24 cellular contexts compared by ENCODE assay signal in genomic region chr12:45613306-45613705, GRCh38.
DNase-seq lines count a peak whose midpoint lies in the region; ATAC-seq, FAIRE-seq and TF ChIP-seq lines count a peak whose summit lies in the region.
"Had no signal": no experiment of that assay in that cellular context is flagged by ENCODE, and none has a peak within 500 bp of the region (broad histone marks: within the 10 kb centered on the region; RNA-seq: fewer than 3 reads in every experiment).

No MANE protein-coding gene starts in this region.

- H3K4me1 ChIP-seq in endothelial cell of umbilical vein (ENCODE audit: control insufficient read depth, extremely low read depth, insufficient read depth, low read length): peaks cover 31% of the 10 kb centered on the region
- peaks cover 4% of the 10 kb centered on the region for H3K4me1 ChIP-seq in smooth muscle cell (ENCODE audit: low read depth)
- H3K4me1 ChIP-seq: parathyroid adenoma had no signal

- H3K36me3 Mint-ChIP-seq in natural killer cell treated with Interleukin-12 subunit alpha and Interleukin-12 subunit beta and Interleukin-15 and Interleukin-18, amount 100 ng/mL, for 72 hours: no peaks in the 10 kb centered on the region
- H3K36me3 Mint-ChIP-seq in natural killer cell: no peaks in the 10 kb centered on the region
- H3K36me3 Mint-ChIP-seq: activated naive CD8-positive, alpha-beta T cell treated with anti-CD3 and anti-CD28 coated beads, Interleukin-2, amount 10 ng/mL, durations not matched to agents 7 days and 5 days; memory B cell; stimulated activated memory B cell treated with anti-CD40 and anti-IgM and Interleukin-4, amounts not matched to agents 10 μg/mL and 1 μg/mL and 100 μg/mL, for 72 hours had no signal

- no peak for DNase-seq in natural killer cell treated with Interleukin-12 subunit alpha and Interleukin-12 subunit beta and Interleukin-15 and Interleukin-18, amount 100 ng/mL, for 72 hours (ENCODE audit: low spot score)
- DNase-seq in natural killer cell: no peak
- DNase-seq in NOMO-1 treated with DMSO at 0.1 percent for 48 hours (lab: John Stamatoyannopoulos, UW; ENCODE audit: unreplicated experiment): peak; percentile 72
- no peak for DNase-seq in endothelial cell of umbilical vein (ENCODE audit: low read depth, low spot score)
- no peak for DNase-seq in smooth muscle cell (lab: John Stamatoyannopoulos, UW; ENCODE audit: unreplicated experiment)
- DNase-seq: activated CD4-positive, alpha-beta T cell treated with anti-CD3 and anti-CD28 coated beads for 4 hours; activated naive CD8-positive, alpha-beta T cell treated with anti-CD3 and anti-CD28 coated beads, Interleukin-2, amount 10 ng/mL, durations not matched to agents 7 days and 5 days; C1 segment of cervical spinal cord; Calu3; naive B cell; NCI-H1105 treated with DMSO at 0.1 percent for 48 hours; NCI-H2081 treated with DMSO at 0.1 percent for 48 hours; Right ventricle myocardium superior had no signal

- no peak for FAIRE-seq in endothelial cell of umbilical vein (lab: Jason Lieb, UNC)
- FAIRE-seq: A549, K562 had no signal

- no peak overlapping the region for H3K9ac ChIP-seq in endothelial cell of umbilical vein (replicated peaks; ENCODE audit: extremely low read depth, insufficient read depth, low read length)
- H3K9ac ChIP-seq in smooth muscle cell (ENCODE audit: low read depth): no peak overlapping the region
- H3K9ac ChIP-seq: parathyroid adenoma had no signal

- POLR2A ChIA-PET in endothelial cell of umbilical vein (lab: Charles Lee): no interaction called here

- H3K4me3 ChIP-seq in endothelial cell of umbilical vein (replicated peaks in 1 of 3; ENCODE audit: insufficient read depth in 1 of 3, low read depth in 1 of 3, low read length in 3 of 3): no peak overlapping the region
- no peak overlapping the region for H3K4me3 ChIP-seq in smooth muscle cell
- H3K4me3 ChIP-seq: A549, cardiac muscle cell, K562 had no signal

- ATAC-seq in natural killer cell treated with Interleukin-12 subunit alpha and Interleukin-12 subunit beta and Interleukin-15 and Interleukin-18, amount 100 ng/mL, for 72 hours: no peak
- ATAC-seq in natural killer cell (no peak), GM19351 (IDR thresholded peaks at IDR 0.05; ENCODE audit: unreplicated experiment) (no peak), HG03469 (IDR thresholded peaks at IDR 0.05; ENCODE audit: unreplicated experiment) (no peak), HG03571 (IDR thresholded peaks at IDR 0.05; ENCODE audit: unreplicated experiment) (no peak)
- ATAC-seq: A549; K562; sciatic nerve; stimulated activated memory B cell treated with anti-CD40 and anti-IgM and Interleukin-4, amounts not matched to agents 10 μg/mL and 1 μg/mL and 100 μg/mL, for 72 hours had no signal

- no peak for TF ChIP-seq CTCF in natural killer cell (IDR thresholded peaks at IDR 0.05)
- TF ChIP-seq CTCF in endothelial cell of umbilical vein (IDR thresholded peaks at IDR 0.05; ENCODE audit: extremely low read depth in 1 of 2, insufficient read depth in 1 of 2, low read depth in 1 of 2, low read length in 2 of 2): no peak
- TF ChIP-seq CTCF in smooth muscle cell (IDR thresholded peaks at IDR 0.05; ENCODE audit: borderline replicate concordance, insufficient read depth, poor library complexity, severe bottlenecking): no peak

- intact Hi-C loops in natural killer cell (cut with micrococcal nuclease): no loop called here
- intact Hi-C loops in endothelial cell of umbilical vein (cut with micrococcal nuclease): loop anchor here (10.0 kb wide), 1 partner anchor 349 kb away; no protein-coding TSS in a partner anchor

- no peaks in the 10 kb centered on the region for H3K27me3 ChIP-seq in endothelial cell of umbilical vein (ENCODE audit: control insufficient read depth in 2 of 2, insufficient read depth in 2 of 2, low read length in 2 of 2)
- no peaks in the 10 kb centered on the region for H3K27me3 ChIP-seq in smooth muscle cell (ENCODE audit: low read depth)
- H3K27me3 ChIP-seq: cardiac muscle cell had no signal

- H4K20me1 ChIP-seq in endothelial cell of umbilical vein (replicated peaks; ENCODE audit: control insufficient read depth, extremely low read depth, insufficient read depth, low read length) (no peaks in the 10 kb centered on the region), smooth muscle cell (ENCODE audit: low read depth) (no peaks in the 10 kb centered on the region)

- H3K4me2 ChIP-seq in endothelial cell of umbilical vein (ENCODE audit: insufficient read depth, low read length) (no peak overlapping the region), smooth muscle cell (no peak overlapping the region)
- H3K4me2 ChIP-seq: A549 had no signal

- CTCF ChIA-PET in endothelial cell of umbilical vein (lab: Charles Lee): interaction anchor here (1.5 kb wide), 1 partner anchor 69 kb away, joined by 8 read pairs; no protein-coding TSS in a partner anchor

- H3K79me2 ChIP-seq in endothelial cell of umbilical vein (ENCODE audit: control insufficient read depth, insufficient read depth, low read length) (no peaks in the 10 kb centered on the region), smooth muscle cell (ENCODE audit: low read depth) (no peaks in the 10 kb centered on the region)
- H3K79me2 ChIP-seq: parathyroid adenoma had no signal

- H3K9me1 ChIP-seq in endothelial cell of umbilical vein (replicated peaks; ENCODE audit: control insufficient read depth, extremely low read depth, insufficient read depth, low read length): no peaks in the 10 kb centered on the region

- TF ChIP-seq POLR2A in endothelial cell of umbilical vein (IDR thresholded peaks at IDR 0.05; ENCODE audit: low read depth, low read length): no peak

- H2AFZ ChIP-seq in endothelial cell of umbilical vein (ENCODE audit: low read depth, low read length): no peak overlapping the region
- peak overlapping the region; percentile 35 for H2AFZ ChIP-seq in smooth muscle cell (ENCODE audit: low read depth)
- H2AFZ ChIP-seq: parathyroid adenoma had no signal

- no peak overlapping the region for H3K4me3 Mint-ChIP-seq in natural killer cell treated with Interleukin-12 subunit alpha and Interleukin-12 subunit beta and Interleukin-15 and Interleukin-18, amount 100 ng/mL, for 72 hours
- H3K4me3 Mint-ChIP-seq in natural killer cell: no peak overlapping the region
- H3K4me3 Mint-ChIP-seq: activated naive CD8-positive, alpha-beta T cell treated with anti-CD3 and anti-CD28 coated beads, Interleukin-2, amount 10 ng/mL, durations not matched to agents 7 days and 5 days; activated T-helper 1 cell treated with anti-CD3 and anti-CD28 coated beads, Interleukin-12 subunit alpha, Interleukin-12 subunit beta, Interleukin-2, Interleukin-4 antibody, amounts not matched to agents 30 ng/mL and 10 ng/mL and 1 ng/mL, durations not matched to agents 14 hours and 24 hours and 36 hours; memory B cell; naive B cell; stimulated activated memory B cell treated with anti-CD40 and anti-IgM and Interleukin-4, amounts not matched to agents 10 μg/mL and 1 μg/mL and 100 μg/mL, for 72 hours had no signal

- H3K27ac Mint-ChIP-seq in natural killer cell treated with Interleukin-12 subunit alpha and Interleukin-12 subunit beta and Interleukin-15 and Interleukin-18, amount 100 ng/mL, for 72 hours: peak overlapping the region; percentile 78 to 89
- H3K27ac Mint-ChIP-seq in natural killer cell: no peak overlapping the region
- H3K27ac Mint-ChIP-seq: activated naive CD8-positive, alpha-beta T cell treated with anti-CD3 and anti-CD28 coated beads, Interleukin-2, amount 10 ng/mL, durations not matched to agents 7 days and 5 days; activated T-helper 1 cell treated with anti-CD3 and anti-CD28 coated beads, Interleukin-12 subunit alpha, Interleukin-12 subunit beta, Interleukin-2, Interleukin-4 antibody, amounts not matched to agents 30 ng/mL and 10 ng/mL and 1 ng/mL, durations not matched to agents 14 hours and 24 hours and 36 hours; memory B cell; stimulated activated memory B cell treated with anti-CD40 and anti-IgM and Interleukin-4, amounts not matched to agents 10 μg/mL and 1 μg/mL and 100 μg/mL, for 72 hours had no signal

- H3K4me1 Mint-ChIP-seq in natural killer cell treated with Interleukin-12 subunit alpha and Interleukin-12 subunit beta and Interleukin-15 and Interleukin-18, amount 100 ng/mL, for 72 hours (ENCODE audit: low read depth in 2 of 2): peaks cover 40 to 47% of the 10 kb centered on the region in 2 donors
- no peaks in the 10 kb centered on the region for H3K4me1 Mint-ChIP-seq in natural killer cell

- no peaks in the 10 kb centered on the region for H3F3A ChIP-seq in smooth muscle cell (ENCODE audit: low read depth)

- WGBS in smooth muscle cell (ENCODE audit: low lambda C conversion rate): 40% methylated on average over 3 of the region's 3 CpGs

- H3K9me3 ChIP-seq in endothelial cell of umbilical vein (replicated peaks; ENCODE audit: control insufficient read depth, insufficient read depth, low read length) (no peaks in the 10 kb centered on the region), smooth muscle cell (replicated peaks; ENCODE audit: low read depth) (no peaks in the 10 kb centered on the region)
- H3K9me3 ChIP-seq: A549 had no signal

- BruUV-seq in endothelial cell of umbilical vein (replicated peaks; lab: Mats Ljungman, UMichigan): no TSS peak

- H3K36me3 ChIP-seq in endothelial cell of umbilical vein (ENCODE audit: control insufficient read depth in 2 of 2, extremely low read depth in 1 of 2, insufficient read depth in 2 of 2, low read length in 2 of 2): no peaks in the 10 kb centered on the region
- no peaks in the 10 kb centered on the region for H3K36me3 ChIP-seq in smooth muscle cell (ENCODE audit: low read depth)
- H3K36me3 ChIP-seq: cardiac muscle cell had no signal

- no peaks in the 10 kb centered on the region for H3K9me3 Mint-ChIP-seq in natural killer cell treated with Interleukin-12 subunit alpha and Interleukin-12 subunit beta and Interleukin-15 and Interleukin-18, amount 100 ng/mL, for 72 hours
- no peaks in the 10 kb centered on the region for H3K9me3 Mint-ChIP-seq in natural killer cell
- H3K9me3 Mint-ChIP-seq: activated naive CD8-positive, alpha-beta T cell treated with anti-CD3 and anti-CD28 coated beads, Interleukin-2, amount 10 ng/mL, durations not matched to agents 7 days and 5 days; activated T-helper 1 cell treated with anti-CD3 and anti-CD28 coated beads, Interleukin-12 subunit alpha, Interleukin-12 subunit beta, Interleukin-2, Interleukin-4 antibody, amounts not matched to agents 30 ng/mL and 10 ng/mL and 1 ng/mL, durations not matched to agents 14 hours and 24 hours and 36 hours; memory B cell; stimulated activated memory B cell treated with anti-CD40 and anti-IgM and Interleukin-4, amounts not matched to agents 10 μg/mL and 1 μg/mL and 100 μg/mL, for 72 hours had no signal

- dilution Hi-C loops in endothelial cell of umbilical vein (cut with MboI; ENCODE audit: extremely low pct_ligation_motif_present, low sequenced_read_pairs): no loop called here

- H3K27me3 Mint-ChIP-seq in natural killer cell treated with Interleukin-12 subunit alpha and Interleukin-12 subunit beta and Interleukin-15 and Interleukin-18, amount 100 ng/mL, for 72 hours: no peaks in the 10 kb centered on the region
- peaks cover 4 to 9% of the 10 kb centered on the region in 2 donors for H3K27me3 Mint-ChIP-seq in natural killer cell (ENCODE audit: low read depth in 2 of 2)
- H3K27me3 Mint-ChIP-seq: memory B cell; stimulated activated memory B cell treated with anti-CD40 and anti-IgM and Interleukin-4, amounts not matched to agents 10 μg/mL and 1 μg/mL and 100 μg/mL, for 72 hours had no signal

- no peak overlapping the region for H3K27ac ChIP-seq in endothelial cell of umbilical vein (ENCODE audit: insufficient read depth, low read depth, low read length)
- no peak overlapping the region for H3K27ac ChIP-seq in smooth muscle cell (ENCODE audit: low read depth)
- H3K27ac ChIP-seq: A549, cardiac muscle cell, parathyroid adenoma had no signal

Comparison
In these comparisons a context has a peak if more than half of its experiments do, and no peak if none do; other contexts are left out.
1. H3K27ac Mint-ChIP-seq: peak in natural killer cell treated with Interleukin-12 subunit alpha and Interleukin-12 subunit beta and Interleukin-15 and Interleukin-18, amount 100 ng/mL, for 72 hours (2 of 2); none in natural killer cell (0 of 2).